Comparison of ENCODE assay signal across 17 cellular contexts in genomic region chr9:93252116-93252780, GRCh38.
DNase-seq lines count a peak whose midpoint lies in the region; ATAC-seq, FAIRE-seq and TF ChIP-seq lines count a peak whose summit lies in the region.
"Had no signal": no experiment of that assay in that cellular context is flagged by ENCODE, and none has a peak within 500 bp of the region (broad histone marks: within the 10 kb centered on the region; RNA-seq: fewer than 3 reads in every experiment).

No MANE protein-coding gene starts in this region.

- TF ChIP-seq CTCF in body of pancreas (IDR thresholded peaks at IDR 0.05) (no peak), lower lobe of right lung (IDR thresholded peaks at IDR 0.05) (no peak), spleen (IDR thresholded peaks at IDR 0.05 in 8 of 11, conservative IDR thresholded peaks at IDR 0.05 in 3 of 11) (no peak), SK-N-SH (IDR thresholded peaks at IDR 0.05) (no peak)

- ATAC-seq in body of pancreas (no peak), lower lobe of right lung (no peak), GM18520 (IDR thresholded peaks at IDR 0.05; ENCODE audit: unreplicated experiment) (no peak)

- TF ChIP-seq EP300 in SK-N-SH (IDR thresholded peaks at IDR 0.05; ENCODE audit: borderline replicate concordance in 1 of 2, low read depth in 1 of 2, low read length in 1 of 2), result no peak

- H3F3A ChIP-seq in SK-N-SH (replicated peaks; ENCODE audit: insufficient read depth), result no peaks in the 10 kb centered on the region

- H3K4me2 ChIP-seq in SK-N-SH, result no peak overlapping the region

- WGBS in body of pancreas, 2 donors, result 88 to 93% methylated on average over 14 of the region's 14 CpGs
- 90 to 94% (median 91%) methylated on average over 13 to 14 of the region's 14 CpGs for WGBS in spleen, 5 donors
- 56% methylated on average over 3 of the region's 14 CpGs for WGBS in SK-N-SH (ENCODE audit: low lambda C conversion rate)

- H3K79me2 ChIP-seq in SK-N-SH (ENCODE audit: insufficient read depth), result no peaks in the 10 kb centered on the region

- TF ChIP-seq POLR2A in body of pancreas (IDR thresholded peaks at IDR 0.05) (no peak), spleen (IDR thresholded peaks at IDR 0.05) (no peak)

- H3K36me3 ChIP-seq in body of pancreas (replicated peaks in 1 of 2; ENCODE audit: insufficient read depth in 1 of 2, low read depth in 2 of 2) (peaks cover 0 to 2% of the 10 kb centered on the region in 2 donors), lower lobe of right lung (no peaks in the 10 kb centered on the region), spleen (peaks cover 0 to 4% (median 0%) of the 10 kb centered on the region in 6 donors), SK-N-SH (replicated peaks in 1 of 2; ENCODE audit: control insufficient read depth in 1 of 2, insufficient read depth in 2 of 2, low read length in 1 of 2) (no peaks in the 10 kb centered on the region)

- intact Hi-C loops in body of pancreas (cut with DNase I) (no loop called here), cardiac septum (cut with DNase I) (no loop called here), lower lobe of right lung (cut with DNase I) (no loop called here), spleen (cut with DNase I; ENCODE audit: low total_unique reads) (no loop called here)

- DNase-seq in body of pancreas (peak in 3 of 4 donors; percentile 4 to 6 (median 5)), cardiac septum (ENCODE audit: low spot score) (peak; percentile 68), lower lobe of right lung (peak; percentile 31), spleen (peak; percentile 45), urothelium cell line (ENCODE audit: low spot score) (no peak), SK-N-SH (no peak)
- DNase-seq: Calu3; CD4-positive, CD25-positive, alpha-beta regulatory T cell; DMS53; HFFc6; KBM-7; MV-4-11; NCI-H1417; NCI-H2029; NCI-H510A treated with DMSO at 0.1 percent for 48 hours had no signal

- CTCF ChIA-PET in SK-N-SH (lab: Yijun Ruan, JAX), result no interaction called here

- no peaks in the 10 kb centered on the region for H3K9me2 ChIP-seq in SK-N-SH

- H3K9me3 ChIP-seq in body of pancreas, result no peaks in the 10 kb centered on the region
- H3K9me3 ChIP-seq in lower lobe of right lung, result no peaks in the 10 kb centered on the region
- H3K9me3 ChIP-seq in spleen, result no peaks in the 10 kb centered on the region
- H3K9me3 ChIP-seq in SK-N-SH, result no peaks in the 10 kb centered on the region

- no peak for TF ChIP-seq RAD21 in SK-N-SH (IDR thresholded peaks at IDR 0.05; ENCODE audit: low read length)

- H3K4me1 ChIP-seq in body of pancreas (no peaks in the 10 kb centered on the region), lower lobe of right lung (no peaks in the 10 kb centered on the region), spleen (no peaks in the 10 kb centered on the region), SK-N-SH (ENCODE audit: control insufficient read depth in 1 of 2, insufficient read depth in 2 of 2, low read depth in 1 of 2, low read length in 1 of 2) (no peaks in the 10 kb centered on the region; a peak in 1 of 4 replicates)

- H3K27me3 ChIP-seq in body of pancreas (no peaks in the 10 kb centered on the region), lower lobe of right lung (ENCODE audit: low read depth) (no peaks in the 10 kb centered on the region), spleen (replicated peaks in 1 of 7) (no peaks in the 10 kb centered on the region), SK-N-SH (ENCODE audit: insufficient read depth) (no peaks in the 10 kb centered on the region)

- POLR2A ChIA-PET in SK-N-SH (lab: Yijun Ruan, JAX), result no interaction called here

- no peak for FAIRE-seq in urothelium cell line (lab: Jason Lieb, UNC)
- FAIRE-seq: H54 had no signal

- H3K27ac ChIP-seq in body of pancreas (no peak overlapping the region), lower lobe of right lung (no peak overlapping the region), spleen (no peak overlapping the region), SK-N-SH (ENCODE audit: low read depth in 2 of 2, low read length in 1 of 2) (no peak overlapping the region)

- no peak overlapping the region for H2AFZ ChIP-seq in SK-N-SH (ENCODE audit: low read depth)

- no peak overlapping the region for H3K4me3 ChIP-seq in body of pancreas
- H3K4me3 ChIP-seq in lower lobe of right lung, result no peak overlapping the region
- H3K4me3 ChIP-seq in spleen, result no peak overlapping the region
- H3K4me3 ChIP-seq in SK-N-SH (ENCODE audit: low read depth in 2 of 2, low read length in 1 of 2), result no peak overlapping the region

- H3K9ac ChIP-seq in SK-N-SH, result no peak overlapping the region

- H4K20me1 ChIP-seq in SK-N-SH (ENCODE audit: insufficient read depth), result no peaks in the 10 kb centered on the region

TF ChIP-seq in SK-N-SH, 30 proteins besides CTCF, POLR2A, EP300 and RAD21:
- TF ChIP-seq TAF1 (IDR thresholded peaks at IDR 0.05; ENCODE audit: borderline replicate concordance, low read depth, low read length) (no peak), ELF1 (IDR thresholded peaks at IDR 0.05) (no peak), POLR2AphosphoS5 (IDR thresholded peaks at IDR 0.05; ENCODE audit: low read depth, low read length) (no peak), FOSL2 (IDR thresholded peaks at IDR 0.05; ENCODE audit: borderline replicate concordance, low read depth) (no peak), NRF1 (IDR thresholded peaks at IDR 0.05; ENCODE audit: low read depth, low read length) (no peak), MXI1 (IDR thresholded peaks at IDR 0.05; ENCODE audit: low read depth, low read length) (no peak), GABPA (IDR thresholded peaks at IDR 0.05; ENCODE audit: low read depth) (no peak), GATA2 (CRISPR knock-in tag; IDR thresholded peaks at IDR 0.05) (no peak), REST (IDR thresholded peaks at IDR 0.05; ENCODE audit: low read depth, low read length) (no peak), CHD2 (IDR thresholded peaks at IDR 0.05; ENCODE audit: low read length, partially characterized antibody) (no peak)

Comparison
In these comparisons a context has a peak if more than half of its experiments do, and no peak if none do; other contexts are left out.
1. DNase-seq: peak in body of pancreas (3 of 4), cardiac septum (single experiment), lower lobe of right lung (single experiment) and spleen (single experiment); none in urothelium cell line (single experiment) and SK-N-SH (single experiment).